Comparison of ENCODE assay signal across 20 cellular contexts in the genomic region with DNA sequence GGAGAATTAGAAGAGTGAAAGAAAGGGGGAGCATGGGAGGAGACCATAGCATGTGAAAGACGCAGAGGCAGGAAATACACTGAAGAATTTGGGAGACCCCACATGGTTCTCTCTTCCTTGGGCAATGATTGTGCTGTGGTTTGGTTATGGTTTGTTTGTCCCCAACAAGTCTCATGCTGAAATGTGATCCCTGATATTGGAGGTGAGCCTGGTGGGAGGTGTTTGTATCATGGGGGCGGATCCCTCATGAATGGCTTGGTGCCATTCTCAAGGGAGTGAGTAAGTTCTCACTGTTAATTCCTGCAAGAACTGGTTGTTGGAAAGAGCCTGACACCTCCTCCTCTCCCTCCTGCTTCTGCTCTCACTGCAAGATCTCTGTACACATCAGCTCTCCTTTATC.
"Had no signal": no experiment of that assay in that cellular context is flagged by ENCODE, and none has a peak within 500 bp of the region (broad histone marks: within the 10 kb centered on the region; RNA-seq: fewer than 3 reads in every experiment).

No MANE protein-coding gene starts in this region.

- ATAC-seq: foreskin keratinocyte; left lung; naive thymus-derived CD8-positive, alpha-beta T cell; right cardiac atrium; upper lobe of right lung; WTC11 had no signal

- H3K27me3 ChIP-seq: colonic mucosa, foreskin keratinocyte, hepatocyte, left lung, ovary, upper lobe of right lung had no signal

- DNase-seq: activated CD4-positive, alpha-beta T cell treated with anti-CD3 and anti-CD28 coated beads, Interleukin-2, amount 50 U/mL, for 48 hours; activated naive CD4-positive, alpha-beta T cell treated with Interleukin-2 at 50 U/mL for 16 hours; activated naive CD8-positive, alpha-beta T cell treated with anti-CD3 and anti-CD28 coated beads for 36 hours; activated T-cell treated with anti-CD3 and anti-CD28 coated beads, Interleukin-2, amount 50 U/mL, for 48 hours; colonic mucosa; foreskin keratinocyte; kidney glomerular epithelial cell; left lung; naive thymus-derived CD8-positive, alpha-beta T cell; ovary; right cardiac atrium; stimulated activated CD4-positive, alpha-beta T cell treated with anti-CD3 and anti-CD28 coated beads, Interleukin-4, amount 100 ng/mL, for 24 hours; stimulated activated naive CD4-positive, alpha-beta T cell treated with Interleukin-2 at 50 U/mL for 16 hours; T-helper 9 cell; upper lobe of right lung had no signal

- H3K4me1 Mint-ChIP-seq: activated naive CD8-positive, alpha-beta T cell treated with anti-CD3 and anti-CD28 coated beads for 36 hours; mesothelial cell of epicardium; naive thymus-derived CD8-positive, alpha-beta T cell had no signal

- H3K9me3 ChIP-seq: colonic mucosa, left lung, ovary, upper lobe of right lung had no signal

- H3K27ac Mint-ChIP-seq: activated naive CD8-positive, alpha-beta T cell treated with anti-CD3 and anti-CD28 coated beads for 36 hours; mesothelial cell of epicardium; naive thymus-derived CD8-positive, alpha-beta T cell; WTC11 had no signal

- H3K4me3 Mint-ChIP-seq: activated naive CD8-positive, alpha-beta T cell treated with anti-CD3 and anti-CD28 coated beads for 36 hours; mesothelial cell of epicardium; naive thymus-derived CD8-positive, alpha-beta T cell; WTC11 had no signal

- H3K4me1 ChIP-seq: colonic mucosa, foreskin keratinocyte, left lung, upper lobe of right lung had no signal

- H3K36me3 Mint-ChIP-seq: activated naive CD8-positive, alpha-beta T cell treated with anti-CD3 and anti-CD28 coated beads for 36 hours; naive thymus-derived CD8-positive, alpha-beta T cell; WTC11 had no signal

- H3K27ac ChIP-seq: colonic mucosa, dorsolateral prefrontal cortex, foreskin keratinocyte, hepatocyte, left lung, ovary, upper lobe of right lung had no signal

- H3K27me3 Mint-ChIP-seq: activated naive CD8-positive, alpha-beta T cell treated with anti-CD3 and anti-CD28 coated beads for 36 hours had no signal

- H3K36me3 ChIP-seq: colonic mucosa, left lung, ovary, upper lobe of right lung had no signal

- H3K4me3 ChIP-seq: colonic mucosa, dorsolateral prefrontal cortex, hepatocyte, left lung, lung, ovary, upper lobe of right lung had no signal

- H3K9me3 Mint-ChIP-seq: activated naive CD8-positive, alpha-beta T cell treated with anti-CD3 and anti-CD28 coated beads for 36 hours; naive thymus-derived CD8-positive, alpha-beta T cell had no signal
